12 cellular contexts compared by ENCODE assay signal in the genomic region with DNA sequence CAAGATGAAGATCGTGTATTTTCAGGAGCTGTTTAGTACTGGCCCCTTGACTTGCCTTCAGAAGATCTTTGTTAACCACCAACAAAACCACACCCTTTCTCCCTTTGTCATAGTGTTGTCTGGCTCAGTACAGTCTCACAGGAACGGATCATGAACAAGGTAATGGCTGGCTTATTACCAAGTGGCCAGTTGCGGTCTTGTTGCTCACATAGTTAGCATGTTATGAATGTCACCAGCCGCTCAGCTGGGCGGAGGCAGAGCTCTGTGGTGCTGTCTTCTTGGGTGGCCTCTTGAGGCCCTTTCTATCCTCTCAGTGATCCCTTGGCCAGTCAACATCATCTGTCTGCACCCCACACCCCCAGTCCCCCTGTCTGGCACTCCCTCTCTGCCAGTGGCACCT. TPM values are rescaled to one million over a fixed set of nuclear protein-coding genes. Genes with fewer than 3 reads are reported as not detected.
DNase-seq lines count a peak whose midpoint lies in the region; ATAC-seq and TF ChIP-seq lines count a peak whose summit lies in the region.
"Had no signal": no experiment of that assay in that cellular context is flagged by ENCODE, and none has a peak within 500 bp of the region (broad histone marks: within the 10 kb centered on the region; RNA-seq: fewer than 3 reads in every experiment).

No MANE protein-coding gene starts in this region.

- peak; percentile 97 for DNase-seq in ELR (ENCODE audit: low read depth)
- no peak for DNase-seq in Panc1 (ENCODE audit: low read depth, low spot score)
- DNase-seq in dedifferentiated amniotic fluid mesenchymal stem cell (ENCODE audit: extremely low spot score), result peak; percentile 48
- peak; percentile 94 for DNase-seq in retinal pigment epithelial cell (ENCODE audit: low read depth)
- no peak for DNase-seq in lower leg skin (ENCODE audit: low spot score in 2 of 2)
- no peak for DNase-seq in NCI-H1092 (lab: John Stamatoyannopoulos, UW)
- DNase-seq in NCI-H69 (lab: John Stamatoyannopoulos, UW), result no peak
- DNase-seq: SIG-M5; small intestine; stimulated activated CD8-positive, alpha-beta memory T cell treated with anti-CD3 and anti-CD28 coated beads, Interleukin-4, amount 100 ng/mL, for 48 hours had no signal

- intact Hi-C loops in Panc1 (cut with micrococcal nuclease; ENCODE audit: unreplicated experiment), result no loop called here
- intact Hi-C loops in lower leg skin (cut with DNase I; ENCODE audit: low total_unique reads), result no loop called here

- CTCF ChIA-PET in Panc1 (lab: Charles Lee), result interaction anchor here (0.6 kb wide), 1 partner anchor 386 kb away, joined by 4 read pairs; no protein-coding TSS in a partner anchor

- no peaks in the 10 kb centered on the region for H3K4me1 ChIP-seq in Panc1 (ENCODE audit: control insufficient read depth, insufficient read depth, low read length)
- H3K4me1 ChIP-seq: gastroesophageal sphincter had no signal

- no peaks in the 10 kb centered on the region for H3K9me3 ChIP-seq in Panc1 (ENCODE audit: control insufficient read depth, insufficient read depth, low read depth, low read length)
- H3K9me3 ChIP-seq: gastroesophageal sphincter had no signal

- WGBS in lower leg skin, 2 donors, result 75 to 79% methylated on average over 5 of the region's 5 CpGs

- no peaks in the 10 kb centered on the region for H3K36me3 ChIP-seq in Panc1 (ENCODE audit: control insufficient read depth, insufficient read depth, low read length)
- H3K36me3 ChIP-seq: gastroesophageal sphincter had no signal

- POLR2A ChIA-PET in Panc1 (lab: Charles Lee), result interaction anchor here (0.7 kb wide), 1 partner anchor 258 kb away, joined by 3 read pairs; no protein-coding TSS in a partner anchor

- BruUV-seq in Panc1 (replicated peaks; lab: Mats Ljungman, UMichigan), result no TSS peak

- TF ChIP-seq CTCF in Panc1 (IDR thresholded peaks at IDR 0.05), result no peak
- TF ChIP-seq CTCF in retinal pigment epithelial cell (conservative IDR thresholded peaks at IDR 0.05; ENCODE audit: low read depth, low read length), result no peak
- no peak for TF ChIP-seq CTCF in lower leg skin (IDR thresholded peaks at IDR 0.05)

- ATAC-seq in Panc1, result peak; percentile 37; the same call in 1 of the 2 replicates
- no peak for ATAC-seq in GM21526 (IDR thresholded peaks at IDR 0.05; ENCODE audit: low FRiP score, unreplicated experiment)
- ATAC-seq: gastroesophageal sphincter had no signal

- no peak overlapping the region for H3K27ac ChIP-seq in Panc1 (ENCODE audit: low read length)
- H3K27ac ChIP-seq: gastroesophageal sphincter had no signal

- in situ Hi-C loops in Panc1 (cut with HindIII; ENCODE audit: low pct_unique_long_range_greater_than_20kb, low sequenced_read_pairs), result no loop called here

- H3K27me3 ChIP-seq in Panc1 (ENCODE audit: control insufficient read depth, insufficient read depth, low read length), result no peaks in the 10 kb centered on the region
- H3K27me3 ChIP-seq: gastroesophageal sphincter had no signal

- H3K4me3 ChIP-seq in Panc1 (ENCODE audit: low read depth in 2 of 2, low read length in 2 of 2) (no peak overlapping the region), retinal pigment epithelial cell (ENCODE audit: low read length) (no peak overlapping the region), lower leg skin (ENCODE audit: low read depth, poor library complexity, severe bottlenecking) (no peak overlapping the region)
- H3K4me3 ChIP-seq: gastroesophageal sphincter had no signal

- TF ChIP-seq POLR2A in lower leg skin (IDR thresholded peaks at IDR 0.05), result no peak

RNA-seq across cellular contexts. Expression of a gene that starts 21.4 kb away (rescaled TPM):
- total RNA-seq in Panc1 (2021; ENCODE audit: unreplicated experiment) (3.7 TPM), lower leg skin (1 to 10 TPM; 1.4 to 5.1 (median 2.3) TPM)
- polyA plus RNA-seq in Panc1 (2012; ENCODE audit: insufficient read length), result 5.9 TPM

Comparison
In these comparisons a context has a peak if more than half of its experiments do, and no peak if none do; other contexts are left out.
1. DNase-seq: peak in ELR (single experiment), dedifferentiated amniotic fluid mesenchymal stem cell (single experiment) and retinal pigment epithelial cell (single experiment); none in Panc1 (single experiment), lower leg skin (0 of 2), NCI-H1092 (single experiment) and NCI-H69 (single experiment).